21 cellular contexts compared by ENCODE assay signal in the genomic region with DNA sequence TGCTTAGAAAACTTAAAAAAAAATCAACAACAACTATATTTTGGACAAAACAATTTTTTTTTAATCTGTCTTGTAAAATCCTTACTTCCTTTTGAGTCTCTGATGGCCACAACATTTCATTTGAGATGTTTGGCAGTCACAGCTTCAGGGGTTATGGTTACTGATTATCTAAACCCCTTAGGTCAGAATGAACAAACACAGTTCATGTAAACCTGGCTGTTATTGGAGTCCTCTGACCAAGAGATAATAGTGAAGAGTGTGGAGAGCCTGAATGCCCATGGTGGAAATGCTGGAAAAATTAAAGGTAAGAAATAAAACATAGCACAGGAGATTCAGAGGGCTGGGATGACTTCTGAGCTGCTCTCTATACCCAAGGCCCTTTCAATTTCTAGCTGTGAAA. TPM values are rescaled to one million over a fixed set of nuclear protein-coding genes. Genes with fewer than 3 reads are reported as not detected.
DNase-seq lines count a peak whose midpoint lies in the region; ATAC-seq, FAIRE-seq and TF ChIP-seq lines count a peak whose summit lies in the region.
"Had no signal": no experiment of that assay in that cellular context is flagged by ENCODE, and none has a peak within 500 bp of the region (broad histone marks: within the 10 kb centered on the region; RNA-seq: fewer than 3 reads in every experiment).

No MANE protein-coding gene starts in this region.

- H3K27me3 Mint-ChIP-seq in T-helper 17 cell, result no peaks in the 10 kb centered on the region
- H3K27me3 Mint-ChIP-seq: CD8-positive, alpha-beta memory T cell had no signal

- H3K27ac ChIP-seq in A549 (no peak overlapping the region), right lobe of liver (peak overlapping the region; percentile 55 to 83 (median 59)), GM23248 (no peak overlapping the region), RWPE1 (no peak overlapping the region)
- H3K27ac ChIP-seq: BLaER1, KMS-11 had no signal

- CTCF ChIA-PET in A549 (lab: Yijun Ruan, JAX), result interaction anchor here (2.7 to 6.0 kb wide), 3 partner anchors 14 to 739 kb away, joined by 8 to 48 read pairs (median 14); no protein-coding TSS in a partner anchor
- CTCF ChIA-PET in RWPE1 (lab: Yijun Ruan, JAX), result interaction anchor here (1.2 kb wide), 1 partner anchor 741 kb away, joined by 3 read pairs; no protein-coding TSS in a partner anchor

- ATAC-seq in A549 (peak in 1 of 2 experiments; percentile 37; a peak in 2 of 6 replicates), GM18907 (IDR thresholded peaks at IDR 0.05; ENCODE audit: unreplicated experiment) (peak; percentile 65), T-helper 17 cell (no peak), right lobe of liver (peak; percentile 92 to 95 (median 94)), HG02973 (IDR thresholded peaks at IDR 0.05; ENCODE audit: unreplicated experiment) (no peak), HG03442 (IDR thresholded peaks at IDR 0.05; ENCODE audit: unreplicated experiment) (no peak)

- peak overlapping the region; percentile 41 for H3K27ac Mint-ChIP-seq in T-helper 17 cell

- no peaks in the 10 kb centered on the region for H3K27me3 ChIP-seq in right lobe of liver
- no peaks in the 10 kb centered on the region for H3K27me3 ChIP-seq in GM23248 (replicated peaks; ENCODE audit: insufficient read depth)
- H3K27me3 ChIP-seq: BLaER1 had no signal

- TF ChIP-seq CTCF in A549 (IDR thresholded peaks at IDR 0.05) (no peak), right lobe of liver (IDR thresholded peaks at IDR 0.05) (no peak), RWPE1 (conservative IDR thresholded peaks at IDR 0.05; ENCODE audit: low read depth) (no peak)

- in situ Hi-C loops in GM23248 (cut with MboI), result no loop called here

- POLR2A ChIA-PET in A549 (lab: Yijun Ruan, JAX) (no interaction called here), RWPE1 (lab: Yijun Ruan, JAX; ENCODE audit: low non-redundant PET) (no interaction called here)

- no peak for TF ChIP-seq RAD21 in A549 (conservative IDR thresholded peaks at IDR 0.05 in 1 of 2, IDR thresholded peaks at IDR 0.05 in 1 of 2)

- H3K4me3 ChIP-seq in A549, result no peak overlapping the region
- peak overlapping the region in 2 of 3 donors; percentile 14 to 27 for H3K4me3 ChIP-seq in right lobe of liver
- no peak overlapping the region for H3K4me3 ChIP-seq in GM23248
- H3K4me3 ChIP-seq: BLaER1 had no signal

- H3K4me1 Mint-ChIP-seq in T-helper 17 cell, result peaks cover 14% of the 10 kb centered on the region

- H3K4me2 ChIP-seq in A549 (peak overlapping the region; percentile 27; the same call in 2 of the 3 replicates), GM23248 (ENCODE audit: unreplicated experiment) (no peak overlapping the region)
- H3K4me2 ChIP-seq: BLaER1 had no signal

- H3K79me2 ChIP-seq in GM23248 (ENCODE audit: insufficient read depth), result no peaks in the 10 kb centered on the region

- no peaks in the 10 kb centered on the region for H3K9me2 ChIP-seq in GM23248 (ENCODE audit: insufficient read depth)

- no peaks in the 10 kb centered on the region for H3K36me3 ChIP-seq in right lobe of liver
- peaks cover 8% of the 10 kb centered on the region for H3K36me3 ChIP-seq in GM23248 (ENCODE audit: low read depth)

- DNase-seq in A549 (ENCODE audit: low read depth in 1 of 2, low spot score in 1 of 2) (no peak), T-helper 17 cell (no peak), right lobe of liver (no peak), GM23248 (no peak), RWPE1 (ENCODE audit: low spot score) (no peak)
- DNase-seq: CD8-positive, alpha-beta memory T cell; DND-41; HCEC 1CT; NCI-H1417 treated with DMSO at 0.1 percent for 48 hours; NCI-H187 treated with DMSO at 0.1 percent for 48 hours; NCI-H226; NCI-H524 treated with DMSO at 0.1 percent for 48 hours; RPMI8226; SIG-M5 had no signal

- peaks cover 15% of the 10 kb centered on the region; the same call in 2 of the 3 replicates for H3K4me1 ChIP-seq in A549
- H3K4me1 ChIP-seq in right lobe of liver, result peaks cover 0 to 22% (median 8%) of the 10 kb centered on the region in 4 donors
- H3K4me1 ChIP-seq in GM23248 (ENCODE audit: insufficient read depth), result no peaks in the 10 kb centered on the region
- H3K4me1 ChIP-seq: BLaER1 had no signal

- FAIRE-seq in A549 (lab: Jason Lieb, UNC), result peak; percentile 78
- FAIRE-seq: G401.6 had no signal

- TF ChIP-seq EP300 in A549 (IDR thresholded peaks at IDR 0.05), result no peak

- H3K36me3 Mint-ChIP-seq in T-helper 17 cell (ENCODE audit: low read depth), result peaks cover 14% of the 10 kb centered on the region

- no peak overlapping the region for H3K4me3 Mint-ChIP-seq in T-helper 17 cell
- H3K4me3 Mint-ChIP-seq: CD8-positive, alpha-beta memory T cell had no signal

- H4K20me1 ChIP-seq in GM23248 (ENCODE audit: insufficient read depth), result no peaks in the 10 kb centered on the region
- H4K20me1 ChIP-seq: BLaER1 had no signal

- intact Hi-C loops in right lobe of liver (cut with DNase I), result no loop called here

- H3K9ac ChIP-seq in GM23248, result no peak overlapping the region
- H3K9ac ChIP-seq: BLaER1, KMS-11 had no signal

- H2AFZ ChIP-seq in GM23248, result no peak overlapping the region

- H3K9me3 ChIP-seq in A549 (no peaks in the 10 kb centered on the region), T-helper 17 cell (ENCODE audit: control insufficient read depth, low read length, poor library complexity, severe bottlenecking) (no peaks in the 10 kb centered on the region), right lobe of liver (no peaks in the 10 kb centered on the region), GM23248 (ENCODE audit: low read depth) (no peaks in the 10 kb centered on the region)
- H3K9me3 ChIP-seq: BLaER1 had no signal

- H3F3A ChIP-seq in GM23248 (ENCODE audit: insufficient read depth), result no peaks in the 10 kb centered on the region

- TF ChIP-seq POLR2A in A549 (IDR thresholded peaks at IDR 0.05; ENCODE audit: low read length) (no peak), right lobe of liver (IDR thresholded peaks at IDR 0.05) (no peak)

TF ChIP-seq in A549, 52 proteins besides CTCF, POLR2A, EP300 and RAD21:
- TF ChIP-seq RCOR1 (IDR thresholded peaks at IDR 0.05; ENCODE audit: low read depth, low read length) (no peak), RARB (CRISPR knock-in tag; IDR thresholded peaks at IDR 0.05) (no peak), FOSB (CRISPR knock-in tag; IDR thresholded peaks at IDR 0.05) (no peak), FOXS1 (CRISPR knock-in tag; IDR thresholded peaks at IDR 0.05) (no peak), NFE2L2 (conservative IDR thresholded peaks at IDR 0.05; ENCODE audit: low read length) (no peak), CBX8 (IDR thresholded peaks at IDR 0.05) (no peak), HOXB5 (CRISPR knock-in tag; IDR thresholded peaks at IDR 0.05) (no peak), CBX2 (IDR thresholded peaks at IDR 0.05; ENCODE audit: borderline replicate concordance, low read depth) (no peak), ZFP36 (IDR thresholded peaks at IDR 0.05; ENCODE audit: borderline replicate concordance, partially characterized antibody) (no peak), ESRRA (IDR thresholded peaks at IDR 0.05; ENCODE audit: borderline replicate concordance, low read length) (no peak), CEBPB (IDR thresholded peaks at IDR 0.05) (no peak), MYC (IDR thresholded peaks at IDR 0.05; ENCODE audit: borderline replicate concordance, low read length) (no peak), HDAC2 (IDR thresholded peaks at IDR 0.05) (no peak)
- TF ChIP-seq, protein P1, sequence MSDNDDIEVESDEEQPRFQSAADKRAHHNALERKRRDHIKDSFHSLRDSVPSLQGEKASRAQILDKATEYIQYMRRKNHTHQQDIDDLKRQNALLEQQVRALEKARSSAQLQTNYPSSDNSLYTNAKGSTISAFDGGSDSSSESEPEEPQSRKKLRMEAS (IDR thresholded peaks at IDR 0.05), result no peak
- TF ChIP-seq, protein P2, sequence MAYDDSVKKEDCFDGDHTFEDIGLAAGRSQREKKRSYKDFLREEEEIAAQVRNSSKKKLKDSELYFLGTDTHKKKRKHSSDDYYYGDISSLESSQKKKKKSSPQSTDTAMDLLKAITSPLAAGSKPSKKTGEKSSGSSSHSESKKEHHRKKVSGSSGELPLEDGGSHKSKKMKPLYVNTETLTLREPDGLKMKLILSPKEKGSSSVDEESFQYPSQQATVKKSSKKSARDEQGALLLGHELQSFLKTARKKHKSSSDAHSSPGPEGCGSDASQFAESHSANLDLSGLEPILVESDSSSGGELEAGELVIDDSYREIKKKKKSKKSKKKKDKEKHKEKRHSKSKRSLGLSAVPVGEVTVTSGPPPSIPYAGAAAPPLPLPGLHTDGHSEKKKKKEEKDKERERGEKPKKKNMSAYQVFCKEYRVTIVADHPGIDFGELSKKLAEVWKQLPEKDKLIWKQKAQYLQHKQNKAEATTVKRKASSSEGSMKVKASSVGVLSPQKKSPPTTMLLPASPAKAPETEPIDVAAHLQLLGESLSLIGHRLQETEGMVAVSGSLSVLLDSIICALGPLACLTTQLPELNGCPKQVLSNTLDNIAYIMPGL (CRISPR knock-in tag; IDR thresholded peaks at IDR 0.05; ENCODE audit: borderline replicate concordance), result no peak
TF ChIP-seq in A549: peak in this region for 0.

RNA-seq across cellular contexts. Expression of a gene that starts 38.2 kb away (rescaled TPM):
- polyA plus RNA-seq in A549 (2011; rRNA removed), result 17.6 and 21.1 TPM in 2 replicates
- 4.1 and 5.0 TPM in 2 replicates for polyA plus RNA-seq in A549 (2012; cell fraction: cytosol; rRNA removed)
- 2.3 and 2.9 TPM in 2 replicates for polyA plus RNA-seq in A549 (2012; cell fraction: nucleus; rRNA removed)
- 11.7 to 13.2 TPM (median 12.4 TPM) in 3 replicates for polyA plus RNA-seq in A549 (2017; fragmentation: RNase III; extraction: RNeasy Plus Mini Kit Qiagen cat#74134 plus additional on column Dnase treatment)
- 14.1 and 15.7 TPM in 2 replicates for polyA minus RNA-seq in A549 (2011; rRNA and poly(A)+ RNA removed)
- total RNA-seq in T-helper 17 cell, result 10 to 100 TPM; 58.8 to 66.3 TPM
- total RNA-seq in right lobe of liver, result 10 to 100 TPM; 24.6 to 27.7 (median 25.7) TPM
- total RNA-seq in GM23248 (2014; rRNA removed; shearing (Covaris generic)), result 20.4 and 27.7 TPM in 2 replicates
- 32.9 and 33.2 TPM in 2 replicates for polyA plus RNA-seq in GM23248 (2016; fragmentation: Nextera tagmentation; extraction: Ambion mirVana)

RNA-seq across cellular contexts. Expression of a gene that starts 41.1 kb away (rescaled TPM):
- 0.13 TPM in 2 replicates for polyA plus RNA-seq in A549 (2011; rRNA removed)
- polyA plus RNA-seq in A549 (2012; cell fraction: cytosol; rRNA removed), result not detected in 2 replicates
- polyA plus RNA-seq in A549 (2012; cell fraction: nucleus; rRNA removed), result not detected in 2 replicates
- polyA plus RNA-seq in A549 (2017; fragmentation: RNase III; extraction: RNeasy Plus Mini Kit Qiagen cat#74134 plus additional on column Dnase treatment), result not detected in 3 replicates
- 0.21 TPM in 1 of 2 replicates, not detected in the other for polyA minus RNA-seq in A549 (2011; rRNA and poly(A)+ RNA removed)
- total RNA-seq in T-helper 17 cell, result not detected
- total RNA-seq in right lobe of liver, result 100 to 1,000 TPM; 132 to 243 (median 171) TPM
- total RNA-seq in GM23248 (2014; rRNA removed; shearing (Covaris generic)), result not detected in 2 replicates
- polyA plus RNA-seq in GM23248 (2016; fragmentation: Nextera tagmentation; extraction: Ambion mirVana), result not detected in 2 replicates
- total RNA-seq: A673; CD8-positive, alpha-beta memory T cell had no signal
- polyA plus RNA-seq: CD8-positive, alpha-beta memory T cell had no signal

Comparison
In these comparisons a context has a peak if more than half of its experiments do, and no peak if none do; other contexts are left out.
1. ATAC-seq: peak in GM18907 (single experiment) and right lobe of liver (4 of 4); none in T-helper 17 cell (single experiment), HG02973 (single experiment) and HG03442 (single experiment).
2. H3K27ac ChIP-seq: peak in right lobe of liver (3 of 3); none in A549 (0 of 2), GM23248 (single experiment) and RWPE1 (single experiment).
3. H3K4me3 ChIP-seq: peak in right lobe of liver (2 of 3); none in A549 (single experiment) and GM23248 (single experiment).
4. RNA of a gene that starts 41.1 kb away (total RNA-seq): 132 to 243 TPM in right lobe of liver; not detected in T-helper 17 cell and not detected in GM23248; every median in the first group is over 100 times any median in the second.